Comparison of ENCODE assay signal across 10 cellular contexts in genomic region chr13:111031531-111031961, GRCh38.
DNase-seq lines count a peak whose midpoint lies in the region; ATAC-seq and TF ChIP-seq lines count a peak whose summit lies in the region.
"Had no signal": no experiment of that assay in that cellular context is flagged by ENCODE, and none has a peak within 500 bp of the region (broad histone marks: within the 10 kb centered on the region; RNA-seq: fewer than 3 reads in every experiment).

No MANE protein-coding gene starts in this region.

- H3K27ac ChIP-seq in AG04450 (ENCODE audit: low read depth, low read length) (peak overlapping the region; percentile 21), GM23248 (peak overlapping the region; percentile 51), ovary (no peak overlapping the region)

- in situ Hi-C loops in GM23248 (cut with MboI) = no loop called here

- CTCF ChIA-PET in AG04450 (lab: Charles Lee) = no interaction called here

- WGBS in GM23248 (ENCODE audit: low coverage in 1 of 2, low lambda C conversion rate in 2 of 2, missing lambda C conversion rate in 2 of 2), 2 experiments = 14 to 18% methylated on average over 8 of the region's 8 CpGs
- 83 to 92% (median 88%) methylated on average over 8 of the region's 8 CpGs for WGBS in ovary, 3 donors

- H3K4me1 ChIP-seq in GM23248 (ENCODE audit: insufficient read depth) (peaks cover 18% of the 10 kb centered on the region), ovary (ENCODE audit: insufficient read depth) (peaks cover 3% of the 10 kb centered on the region)

- no peaks in the 10 kb centered on the region for H3K79me2 ChIP-seq in GM23248 (ENCODE audit: insufficient read depth)

- peaks cover 2% of the 10 kb centered on the region for H3K36me3 Mint-ChIP-seq in T-helper 17 cell (ENCODE audit: low read depth)

- TF ChIP-seq POLR2A in ovary (IDR thresholded peaks at IDR 0.05) = no peak

- TF ChIP-seq CTCF in AG04450 (IDR thresholded peaks at IDR 0.05; ENCODE audit: low read depth, low read length) (no peak), fibroblast of mammary gland (conservative IDR thresholded peaks at IDR 0.05; ENCODE audit: control insufficient read depth, insufficient read depth, low read depth, low read length) (no peak), ovary (IDR thresholded peaks at IDR 0.05) (no peak)

- H3K36me3 ChIP-seq in GM23248 (ENCODE audit: low read depth) (no peaks in the 10 kb centered on the region), ovary (no peaks in the 10 kb centered on the region)

- no peak overlapping the region for H3K27ac Mint-ChIP-seq in T-helper 17 cell

- H3K27me3 ChIP-seq in AG04450 (ENCODE audit: control insufficient read depth, insufficient read depth, low read length) = peaks cover under 1% of the 10 kb centered on the region
- H3K27me3 ChIP-seq in GM23248 (replicated peaks; ENCODE audit: insufficient read depth) = no peaks in the 10 kb centered on the region
- no peaks in the 10 kb centered on the region for H3K27me3 ChIP-seq in ovary

- POLR2A ChIA-PET in AG04450 (lab: Yijun Ruan, JAX) = no interaction called here

- H3F3A ChIP-seq in GM23248 (ENCODE audit: insufficient read depth) = peaks cover 13% of the 10 kb centered on the region

- peak; percentile 77 for ATAC-seq in T-helper 17 cell
- no peak for ATAC-seq in GM18519 (IDR thresholded peaks at IDR 0.05; ENCODE audit: low FRiP score, unreplicated experiment)

- peaks cover 17% of the 10 kb centered on the region for H3K4me1 Mint-ChIP-seq in T-helper 17 cell

- peak overlapping the region; percentile 32; the same call in 1 of the 2 replicates for H3K9ac ChIP-seq in GM23248

- H2AFZ ChIP-seq in GM23248 = no peak overlapping the region

- intact Hi-C loops in ovary (cut with DNase I) = no loop called here

- H3K27me3 Mint-ChIP-seq in T-helper 17 cell = peaks cover 15% of the 10 kb centered on the region

- no peaks in the 10 kb centered on the region for H3K9me2 ChIP-seq in GM23248 (ENCODE audit: insufficient read depth)

- no peak overlapping the region for H3K4me3 ChIP-seq in AG04450 (ENCODE audit: low read depth, low read length)
- no peak overlapping the region for H3K4me3 ChIP-seq in GM23248
- no peak overlapping the region for H3K4me3 ChIP-seq in fibroblast of mammary gland (ENCODE audit: control insufficient read depth, low read depth, low read length)
- H3K4me3 ChIP-seq in ovary = no peak overlapping the region
- H3K4me3 ChIP-seq: skin epidermis had no signal

- H3K9me3 ChIP-seq in AG04450 (ENCODE audit: control insufficient read depth, insufficient read depth, low read length) (peaks cover 12% of the 10 kb centered on the region; the same call in 1 of the 2 replicates), GM23248 (ENCODE audit: low read depth) (no peaks in the 10 kb centered on the region), T-helper 17 cell (ENCODE audit: control insufficient read depth, low read length, poor library complexity, severe bottlenecking) (no peaks in the 10 kb centered on the region), ovary (no peaks in the 10 kb centered on the region)

- DNase-seq in AG04450 (ENCODE audit: low read depth, low spot score) = no peak
- DNase-seq in GM23248 = peak; percentile 96
- DNase-seq in T-helper 17 cell = no peak
- peak; percentile 92 for DNase-seq in fibroblast of mammary gland (ENCODE audit: low read depth)
- no peak for DNase-seq in NCI-H1417 treated with DMSO at 0.1 percent for 48 hours (lab: John Stamatoyannopoulos, UW)
- no peak for DNase-seq in ovary
- no peak for DNase-seq in HPDE6-E6E7 (ENCODE audit: extremely low spot score)
- DNase-seq: left cardiac atrium had no signal

- TF ChIP-seq EP300 in ovary (IDR thresholded peaks at IDR 0.05) = no peak

- H3K4me2 ChIP-seq in GM23248 (ENCODE audit: unreplicated experiment) = peak overlapping the region; percentile 13

- H3K4me3 Mint-ChIP-seq in T-helper 17 cell = peak overlapping the region; percentile 53

- H4K20me1 ChIP-seq in GM23248 (ENCODE audit: insufficient read depth) = no peaks in the 10 kb centered on the region

Comparison
In these comparisons a context has a peak if more than half of its experiments do, and no peak if none do; other contexts are left out.
1. DNase-seq: peak in GM23248 (single experiment) and fibroblast of mammary gland (single experiment); none in AG04450 (single experiment), T-helper 17 cell (0 of 3), NCI-H1417 treated with DMSO at 0.1 percent for 48 hours (single experiment), ovary (0 of 5) and HPDE6-E6E7 (single experiment).
2. H3K27ac ChIP-seq: peak in AG04450 (single experiment) and GM23248 (single experiment); none in ovary (0 of 2).